In genomic region chr20:52937701-52938100, GRCh38 we compare ENCODE assay signal across 16 cellular contexts. TPM values are rescaled to one million over a fixed set of nuclear protein-coding genes. Genes with fewer than 3 reads are reported as not detected.
DNase-seq lines count a peak whose midpoint lies in the region; TF ChIP-seq lines count a peak whose summit lies in the region.
"Had no signal": no experiment of that assay in that cellular context is flagged by ENCODE, and none has a peak within 500 bp of the region (broad histone marks: within the 10 kb centered on the region; RNA-seq: fewer than 3 reads in every experiment).

No MANE protein-coding gene starts in this region.

- CTCF ChIA-PET in A673 (lab: Charles Lee) (no interaction called here), HEK293 (lab: Yijun Ruan, JAX) (interaction anchor here (1.0 kb wide), 1 partner anchor 9 kb away, joined by 3 read pairs; no protein-coding TSS in a partner anchor)

- intact Hi-C loops in A673 (cut with micrococcal nuclease; ENCODE audit: unreplicated experiment) = no loop called here

- no peak overlapping the region for H3K27ac ChIP-seq in A673 (ENCODE audit: low read depth, low read length, poor library complexity, severe bottlenecking)
- no peak overlapping the region for H3K27ac ChIP-seq in HEK293 (ENCODE audit: extremely low read depth, low read depth, low read length)
- H3K27ac ChIP-seq: thyroid gland had no signal

- TF ChIP-seq CTCF in A673 (conservative IDR thresholded peaks at IDR 0.05; ENCODE audit: low read depth, low read length) (peak; percentile 38), HEK293 (tag by site-specific recombination; IDR thresholded peaks at IDR 0.05) (peak; percentile 42; the same call in 1 of the 2 replicates), fibroblast of mammary gland (conservative IDR thresholded peaks at IDR 0.05; ENCODE audit: control insufficient read depth, insufficient read depth, low read depth, low read length) (peak; percentile 4)

- POLR2A ChIA-PET in A673 (lab: Charles Lee; ENCODE audit: low non-redundant PET) = interaction anchor here (0.6 kb wide), 1 partner anchor 613 kb away, joined by 6 read pairs; no protein-coding TSS in a partner anchor
- POLR2A ChIA-PET in HEK293 (lab: Yijun Ruan, JAX) = no interaction called here

- H3K27me3 ChIP-seq in A673 (replicated peaks; ENCODE audit: insufficient read depth, low read depth, low read length, poor library complexity) = no peaks in the 10 kb centered on the region
- H3K27me3 ChIP-seq: thyroid gland had no signal

- no peak for DNase-seq in A673 (ENCODE audit: low spot score)
- peak; percentile 42 for DNase-seq in RKO (ENCODE audit: low spot score)
- DNase-seq in fibroblast of mammary gland (ENCODE audit: low read depth) = no peak
- DNase-seq in ecto neural progenitor cell (ENCODE audit: low spot score) = no peak
- DNase-seq in activated effector memory CD4-positive, alpha-beta T cell treated with anti-CD3 and anti-CD28 coated beads, Interleukin-2, amount 50 U/mL, for 16 hours = no peak
- DNase-seq in medulla oblongata (ENCODE audit: extremely low spot score) = no peak
- DNase-seq in NCI-H1930 (lab: John Stamatoyannopoulos, UW) = no peak
- DNase-seq: activated CD4-positive, alpha-beta T cell treated with anti-CD3 and anti-CD28 coated beads, Interleukin-2, amount 50 U/mL, for 48 hours; amygdala; DND-41; NCI-H2171; stimulated activated CD4-positive, alpha-beta T cell treated with anti-CD3 and anti-CD28 coated beads, Interleukin-15, amount 100 ng/mL, for 24 hours; thyroid gland had no signal

- H3K36me3 ChIP-seq in A673 (ENCODE audit: insufficient read depth, low read length, poor library complexity, severe bottlenecking) (no peaks in the 10 kb centered on the region), HEK293 (ENCODE audit: control insufficient read depth in 2 of 2, insufficient read depth in 1 of 2, low read length in 2 of 2) (no peaks in the 10 kb centered on the region)
- H3K36me3 ChIP-seq: thyroid gland had no signal

- H3K9me3 ChIP-seq in A673 (ENCODE audit: low read depth, low read length, poor library complexity, severe bottlenecking) = no peaks in the 10 kb centered on the region
- H3K9me3 ChIP-seq in HEK293 (ENCODE audit: control insufficient read depth, insufficient read depth, low read depth, low read length) = no peaks in the 10 kb centered on the region
- H3K9me3 ChIP-seq: thyroid gland had no signal

- BruUV-seq in A673 (replicated peaks; lab: Mats Ljungman, UMichigan) = no TSS peak

- no peak overlapping the region for H3K4me3 ChIP-seq in A673 (ENCODE audit: low read depth, low read length, poor library complexity, severe bottlenecking)
- H3K4me3 ChIP-seq in HEK293 (ENCODE audit: low read depth, low read length) = no peak overlapping the region
- H3K4me3 ChIP-seq in fibroblast of mammary gland (ENCODE audit: control insufficient read depth, low read depth, low read length) = no peak overlapping the region
- H3K4me3 ChIP-seq: thyroid gland had no signal

- H3K4me1 ChIP-seq in A673 (ENCODE audit: insufficient read depth, low read length, poor library complexity, severe bottlenecking) (peaks cover 12% of the 10 kb centered on the region), HEK293 (ENCODE audit: control insufficient read depth, insufficient read depth, low read length) (no peaks in the 10 kb centered on the region)
- H3K4me1 ChIP-seq: thyroid gland had no signal

TF ChIP-seq in HEK293, 187 proteins besides CTCF, POLR2A, EP300 and RAD21:
- TF ChIP-seq ZBTB48 (tag by site-specific recombination; IDR thresholded peaks at IDR 0.05) = no peak
- TF ChIP-seq, protein P1, sequence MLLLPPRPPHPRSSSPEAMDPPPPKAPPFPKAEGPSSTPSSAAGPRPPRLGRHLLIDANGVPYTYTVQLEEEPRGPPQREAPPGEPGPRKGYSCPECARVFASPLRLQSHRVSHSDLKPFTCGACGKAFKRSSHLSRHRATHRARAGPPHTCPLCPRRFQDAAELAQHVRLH (tag by site-specific recombination; IDR thresholded peaks at IDR 0.05) = no peak
- no peak for TF ChIP-seq HOXD13 (CRISPR knock-in tag; IDR thresholded peaks at IDR 0.05; ENCODE audit: borderline replicate concordance)
- TF ChIP-seq SALL2 (tag by site-specific recombination; IDR thresholded peaks at IDR 0.05; ENCODE audit: borderline replicate concordance) = no peak
- no peak for TF ChIP-seq ZNF530 (tag by site-specific recombination; IDR thresholded peaks at IDR 0.05; ENCODE audit: low read depth)
- TF ChIP-seq ZNF521 (tag by site-specific recombination; IDR thresholded peaks at IDR 0.05) = no peak
- TF ChIP-seq, protein P2, sequence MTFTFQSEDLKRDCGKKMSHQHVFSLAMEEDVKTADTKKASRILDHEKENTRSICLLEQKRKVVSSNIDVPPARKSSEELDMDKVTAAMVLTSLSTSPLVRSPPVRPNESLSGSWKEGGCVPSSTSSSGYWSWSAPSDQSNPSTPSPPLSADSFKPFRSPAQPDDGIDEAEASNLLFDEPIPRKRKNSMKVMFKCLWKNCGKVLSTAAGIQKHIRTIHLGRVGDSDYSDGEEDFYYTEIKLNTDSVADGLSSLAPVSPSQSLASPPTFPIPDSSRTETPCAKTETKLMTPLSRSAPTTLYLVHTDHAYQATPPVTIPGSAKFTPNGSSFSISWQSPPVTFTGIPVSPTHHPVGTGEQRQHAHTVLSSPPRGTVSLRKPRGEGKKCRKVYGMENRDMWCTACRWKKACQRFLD (tag by site-specific recombination; IDR thresholded peaks at IDR 0.05) = no peak
- no peak for TF ChIP-seq ZBTB6 (tag by site-specific recombination; IDR thresholded peaks at IDR 0.05)
- no peak for TF ChIP-seq GLI4 (tag by site-specific recombination; IDR thresholded peaks at IDR 0.05)
- TF ChIP-seq, protein P3, sequence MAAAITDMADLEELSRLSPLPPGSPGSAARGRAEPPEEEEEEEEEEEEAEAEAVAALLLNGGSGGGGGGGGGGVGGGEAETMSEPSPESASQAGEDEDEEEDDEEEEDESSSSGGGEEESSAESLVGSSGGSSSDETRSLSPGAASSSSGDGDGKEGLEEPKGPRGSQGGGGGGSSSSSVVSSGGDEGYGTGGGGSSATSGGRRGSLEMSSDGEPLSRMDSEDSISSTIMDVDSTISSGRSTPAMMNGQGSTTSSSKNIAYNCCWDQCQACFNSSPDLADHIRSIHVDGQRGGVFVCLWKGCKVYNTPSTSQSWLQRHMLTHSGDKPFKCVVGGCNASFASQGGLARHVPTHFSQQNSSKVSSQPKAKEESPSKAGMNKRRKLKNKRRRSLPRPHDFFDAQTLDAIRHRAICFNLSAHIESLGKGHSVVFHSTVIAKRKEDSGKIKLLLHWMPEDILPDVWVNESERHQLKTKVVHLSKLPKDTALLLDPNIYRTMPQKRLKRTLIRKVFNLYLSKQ (tag by site-specific recombination; IDR thresholded peaks at IDR 0.05; ENCODE audit: borderline replicate concordance) = no peak
TF ChIP-seq in HEK293: peak in this region for 0.

RNA-seq across cellular contexts. Expression of gene TSHZ2, which starts 34.5 kb away (rescaled TPM):
- 4.1 and 7.3 TPM in 2 replicates for total RNA-seq in A673 (2021)
- total RNA-seq: LHCN-M2, osteocyte had no signal
